11 cellular contexts compared by ENCODE assay signal in the genomic region with DNA sequence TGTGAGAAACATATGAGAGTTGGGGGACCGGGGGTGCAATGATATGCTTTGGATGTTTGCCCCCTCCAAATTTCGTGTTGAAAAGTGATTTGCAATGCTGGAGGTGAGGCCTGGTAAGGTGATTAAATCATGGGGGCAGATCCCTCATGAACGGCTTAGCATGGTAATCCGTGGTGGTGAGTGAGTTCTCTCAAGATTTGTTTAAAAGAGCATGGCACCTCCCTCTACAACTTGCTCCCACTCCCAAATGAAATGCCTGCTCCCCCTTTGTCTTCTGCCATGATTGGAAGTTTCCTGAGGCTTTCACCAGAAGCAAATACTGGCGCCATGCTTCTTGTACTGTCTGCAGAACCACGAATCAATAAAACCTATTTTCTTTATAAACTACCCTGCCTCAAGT. TPM values are rescaled to one million over a fixed set of nuclear protein-coding genes. Genes with fewer than 3 reads are reported as not detected.
DNase-seq lines count a peak whose midpoint lies in the region; TF ChIP-seq lines count a peak whose summit lies in the region.
"Had no signal": no experiment of that assay in that cellular context is flagged by ENCODE, and none has a peak within 500 bp of the region (broad histone marks: within the 10 kb centered on the region; RNA-seq: fewer than 3 reads in every experiment).

No MANE protein-coding gene starts in this region.

- H3K4me1 ChIP-seq in iPS-20b (ENCODE audit: insufficient read depth, low read length): peaks cover 27% of the 10 kb centered on the region; the same call in 1 of the 2 replicates
- H3K4me1 ChIP-seq in stomach: peaks cover 18 to 53% (median 37%) of the 10 kb centered on the region in 4 donors

- WGBS in stomach, 5 donors: 72 to 80% (median 75%) methylated on average over 6 of the region's 6 CpGs

- no peak for TF ChIP-seq CTCF in AG04449 (IDR thresholded peaks at IDR 0.05; ENCODE audit: insufficient read depth, low read length, missing control alignments)
- no peak for TF ChIP-seq CTCF in WERI-Rb-1 (IDR thresholded peaks at IDR 0.05; ENCODE audit: low read depth, low read length)
- TF ChIP-seq CTCF in stomach (IDR thresholded peaks at IDR 0.05): no peak

- H3K4me3 ChIP-seq in AG04449 (ENCODE audit: low read depth, low read length): peak overlapping the region; percentile 18; the same call in 1 of the 2 replicates
- peak overlapping the region; percentile 98 for H3K4me3 ChIP-seq in GM08714 (ENCODE audit: low read length)
- peak overlapping the region; percentile 99 for H3K4me3 ChIP-seq in WERI-Rb-1 (ENCODE audit: low read depth, low read length)
- H3K4me3 ChIP-seq in iPS-20b (ENCODE audit: low read length): peak overlapping the region; percentile 96
- peak overlapping the region in 2 of 4 donors; percentile 87 to 96 for H3K4me3 ChIP-seq in stomach

- peaks cover 8% of the 10 kb centered on the region for H3K9me3 ChIP-seq in WERI-Rb-1 (ENCODE audit: severe bottlenecking)
- H3K9me3 ChIP-seq in iPS-20b (ENCODE audit: insufficient read depth, low read depth, low read length): no peaks in the 10 kb centered on the region
- H3K9me3 ChIP-seq in stomach: no peaks in the 10 kb centered on the region
- H3K9me3 ChIP-seq: SJCRH30 had no signal

- POLR2A ChIA-PET in AG04449 (lab: Yijun Ruan, JAX): no interaction called here

- intact Hi-C loops in stomach (cut with DNase I; ENCODE audit: low total_unique reads): no loop called here

- TF ChIP-seq EP300 in stomach (IDR thresholded peaks at IDR 0.05): no peak

- H3K27ac ChIP-seq in WERI-Rb-1 (peak overlapping the region; percentile 100), iPS-20b (ENCODE audit: low read length) (no peak overlapping the region), stomach (no peak overlapping the region), caudate nucleus (ENCODE audit: low read depth, low read length) (no peak overlapping the region)
- H3K27ac ChIP-seq: parathyroid adenoma, SJCRH30 had no signal

- DNase-seq in AG04449 (ENCODE audit: low read depth, low spot score): no peak
- peak; percentile 81 for DNase-seq in WERI-Rb-1
- no peak for DNase-seq in stomach
- no peak for DNase-seq in caudate nucleus (lab: John Stamatoyannopoulos, UW)
- no peak for DNase-seq in NCI-H146 treated with DMSO at 0.1 percent for 48 hours (lab: John Stamatoyannopoulos, UW; ENCODE audit: unreplicated experiment)
- no peak for DNase-seq in mesenteric fat pad (ENCODE audit: low spot score)
- DNase-seq: NCI-H1048, SJCRH30 had no signal

- no peak for TF ChIP-seq POLR2A in stomach (IDR thresholded peaks at IDR 0.05)

- H3K27me3 ChIP-seq in WERI-Rb-1 (ENCODE audit: insufficient read depth, low read depth, severe bottlenecking): no peaks in the 10 kb centered on the region
- H3K27me3 ChIP-seq in iPS-20b (ENCODE audit: insufficient read depth, low read length): no peaks in the 10 kb centered on the region
- H3K27me3 ChIP-seq in stomach: no peaks in the 10 kb centered on the region
- H3K27me3 ChIP-seq: SJCRH30 had no signal

- peak overlapping the region; percentile 97; the same call in 1 of the 2 replicates for H3K9ac ChIP-seq in iPS-20b (ENCODE audit: low read depth, low read length)
- H3K9ac ChIP-seq: parathyroid adenoma had no signal

- peaks cover 66% of the 10 kb centered on the region for H3K36me3 ChIP-seq in WERI-Rb-1
- H3K36me3 ChIP-seq in iPS-20b (ENCODE audit: insufficient read depth, low read depth, low read length): peaks cover 60% of the 10 kb centered on the region
- peaks cover 7 to 14% (median 11%) of the 10 kb centered on the region in 4 donors for H3K36me3 ChIP-seq in stomach

- CTCF ChIA-PET in AG04449 (lab: Yijun Ruan, JAX): interaction anchor here (0.7 to 0.9 kb wide), 3 partner anchors 13 to 242 kb away, joined by 3 read pairs; no protein-coding TSS in a partner anchor

RNA-seq across cellular contexts. Expression of gene DEK, which starts 2.5 kb away (rescaled TPM):
- 100 to 1,000 TPM; 109 to 189 (median 146) TPM for total RNA-seq in stomach
- 10 to 100 TPM; 35.4 to 59.6 (median 48.4) TPM for polyA plus RNA-seq in stomach
- total RNA-seq in mesenteric fat pad: 54.3 TPM
